ENCODE assay signal across 8 cellular contexts in genomic region chr1:109466440-109467300, GRCh38. TPM values are rescaled to one million over a fixed set of nuclear protein-coding genes. Genes with fewer than 3 reads are reported as not detected.
A peak's percentile ranks its signal among the peaks of the same experiment; 100 is the strongest.
DNase-seq lines count a peak whose midpoint lies in the region; ATAC-seq and TF ChIP-seq lines count a peak whose summit lies in the region.

SYPL2 (plus strand) TSS chr1:109466546; CDS start chr1:109466844, 298 bp downstream.

- peak within 1 kb of the TSS; percentile 48 for H3K4me3 Mint-ChIP-seq in activated B cell treated with CpG ODN at 0.5 μM for 24 hours
- peak within 1 kb of the TSS; percentile 86 for H3K4me3 Mint-ChIP-seq in neural progenitor cell

- H3K27ac ChIP-seq in foreskin keratinocyte (no peak within 1 kb of the TSS), neural progenitor cell (no peak within 1 kb of the TSS)

- CTCF ChIA-PET in activated B cell treated with CpG ODN at 0.5 μM for 24 hours (lab: Charles Lee), result no interaction called here

- H2AFZ ChIP-seq in neural progenitor cell (replicated peaks), result peak within 1 kb of the TSS; percentile 72

- H3K9me3 Mint-ChIP-seq in activated B cell treated with CpG ODN at 0.5 μM for 24 hours, result no peaks in the 10 kb centered on the region
- no peaks in the 10 kb centered on the region for H3K9me3 Mint-ChIP-seq in neural progenitor cell

- peaks cover 58% of the 10 kb centered on the region for H3K27me3 Mint-ChIP-seq in activated B cell treated with CpG ODN at 0.5 μM for 24 hours
- H3K27me3 Mint-ChIP-seq in neural progenitor cell (ENCODE audit: insufficient read depth, low read depth), result peaks cover 56% of the 10 kb centered on the region

- ATAC-seq in activated B cell treated with CpG ODN at 0.5 μM for 24 hours (ENCODE audit: low read depth) (peak; percentile 40), foreskin keratinocyte (peak; percentile 35), GM19035 (IDR thresholded peaks at IDR 0.05; ENCODE audit: unreplicated experiment) (no peak), GM21528 (IDR thresholded peaks at IDR 0.05; ENCODE audit: low FRiP score, unreplicated experiment) (no peak)

- peaks cover 5% of the 10 kb centered on the region for H3K4me1 Mint-ChIP-seq in activated B cell treated with CpG ODN at 0.5 μM for 24 hours
- H3K4me1 Mint-ChIP-seq in neural progenitor cell, result peaks cover 2% of the 10 kb centered on the region

- no peaks in the 10 kb centered on the region for H3K36me3 Mint-ChIP-seq in activated B cell treated with CpG ODN at 0.5 μM for 24 hours (ENCODE audit: low read depth)
- H3K36me3 Mint-ChIP-seq in neural progenitor cell, result no peaks in the 10 kb centered on the region

- peaks cover 12% of the 10 kb centered on the region for H4K20me1 ChIP-seq in neural progenitor cell (ENCODE audit: low read depth)

- no peaks in the 10 kb centered on the region for H3K36me3 ChIP-seq in neural progenitor cell

- POLR2A ChIA-PET in activated B cell treated with CpG ODN at 0.5 μM for 24 hours (lab: Charles Lee), result no interaction called here

- DNase-seq in NCI-H748 (lab: John Stamatoyannopoulos, UW; ENCODE audit: unreplicated experiment) (peak; percentile 64), NCI-H748 treated with DMSO at 0.1 percent for 48 hours (lab: John Stamatoyannopoulos, UW) (no peak), activated B cell treated with CpG ODN at 0.5 μM for 24 hours (peak; percentile 31), foreskin keratinocyte (no peak), neural progenitor cell (ENCODE audit: low spot score) (peak; percentile 71), middle frontal gyrus (ENCODE audit: extremely low spot score, low spot score) (no peak)

- H3K27me3 ChIP-seq in foreskin keratinocyte (peaks cover 96% of the 10 kb centered on the region), neural progenitor cell (peaks cover 100% of the 10 kb centered on the region)

- H3K79me2 ChIP-seq in neural progenitor cell (ENCODE audit: low read depth), result no peaks in the 10 kb centered on the region

- peak within 1 kb of the TSS; percentile 52 for H3K4me3 ChIP-seq in neural progenitor cell

- H3K4me2 ChIP-seq in neural progenitor cell, result peak within 1 kb of the TSS; percentile 86

- TF ChIP-seq CTCF in activated B cell treated with CpG ODN at 0.5 μM for 24 hours (IDR thresholded peaks at IDR 0.05) (no peak), foreskin keratinocyte (conservative IDR thresholded peaks at IDR 0.05) (no peak), neural progenitor cell (IDR thresholded peaks at IDR 0.05) (no peak)

- H3K4me1 ChIP-seq in foreskin keratinocyte (no peaks in the 10 kb centered on the region), neural progenitor cell (peaks cover 4% of the 10 kb centered on the region)

- intact Hi-C loops in activated B cell treated with CpG ODN at 0.5 μM for 24 hours (cut with micrococcal nuclease), result loop anchor here (5.0 kb wide), 1 partner anchor 39 kb away; the partner anchor contains the start of gene PSMA5

- H3F3A ChIP-seq in neural progenitor cell (ENCODE audit: low read depth), result peaks cover 25% of the 10 kb centered on the region

- H3K27ac Mint-ChIP-seq in activated B cell treated with CpG ODN at 0.5 μM for 24 hours (no peak within 1 kb of the TSS), neural progenitor cell (no peak within 1 kb of the TSS)

- H3K9me3 ChIP-seq in neural progenitor cell (ENCODE audit: low read depth), result no peaks in the 10 kb centered on the region

- H3K9ac ChIP-seq in neural progenitor cell, result no peak within 1 kb of the TSS

RNA-seq across cellular contexts. Expression of gene SYPL2, which starts in this region (rescaled TPM):
- total RNA-seq in activated B cell treated with CpG ODN at 0.5 μM for 24 hours (not detected in 2 replicates), foreskin keratinocyte (not detected in 2 replicates), neural progenitor cell (ENCODE audit: low replicate concordance) (not detected in 2 replicates)
- not detected in 2 replicates for polyA plus RNA-seq in foreskin keratinocyte

Comparison
In these comparisons a context has a peak if more than half of its experiments do, and no peak if none do; other contexts are left out.
1. Peak in DNase-seq and ATAC-seq in activated B cell treated with CpG ODN at 0.5 μM for 24 hours; RNA of the gene not detected or under 1 TPM.
2. Peak in ATAC-seq in foreskin keratinocyte; RNA of the gene not detected or under 1 TPM.
3. Peak in DNase-seq, H3K4me3 ChIP-seq and H3K4me2 ChIP-seq in neural progenitor cell; RNA of the gene not detected or under 1 TPM.